In genomic region chr16:48681520-48681919, GRCh38 we compare ENCODE assay signal across 17 cellular contexts.
"Had no signal": no experiment of that assay in that cellular context is flagged by ENCODE, and none has a peak within 500 bp of the region (broad histone marks: within the 10 kb centered on the region; RNA-seq: fewer than 3 reads in every experiment).

No MANE protein-coding gene starts in this region.

- H3K9me3 Mint-ChIP-seq: activated naive CD4-positive, alpha-beta T cell treated with anti-CD3 and anti-CD28 coated beads, Interleukin-2, amount 50 U/mL, for 24 hours; activated T-cell treated with anti-CD3 and anti-CD28 coated beads, Interleukin-2, amount 50 U/mL, for 24 hours had no signal

- DNase-seq: activated CD4-positive, alpha-beta T cell treated with anti-CD3 and anti-CD28 coated beads, Interleukin-2, amount 50 U/mL, for 48 hours; activated CD4-positive, CD25-positive, alpha-beta regulatory T cell treated with anti-CD3 and anti-CD28 coated beads, Interleukin-2, amount 50 U/mL, for 72 hours; activated CD8-positive, alpha-beta memory T cell treated with anti-CD3 and anti-CD28 coated beads, Interleukin-2, amount 10 ng/mL, durations not matched to agents 7 days and 5 days; activated effector memory CD4-positive, alpha-beta T cell treated with Interleukin-2 at 50 U/mL for 16 hours; activated T-cell treated with anti-CD3 and anti-CD28 coated beads, Interleukin-2, amount 50 U/mL, for 24 hours; caudate nucleus; effector CD4-positive, alpha-beta T cell; erythroblast; mucosa of descending colon; naive thymus-derived CD8-positive, alpha-beta T cell; posterior cingulate gyrus; transverse colon had no signal

- H3K9me3 ChIP-seq: mucosa of descending colon, right atrium auricular region, transverse colon had no signal

- H3K27ac ChIP-seq: coronary artery, right atrium auricular region, transverse colon had no signal

- ATAC-seq: activated CD8-positive, alpha-beta memory T cell treated with anti-CD3 and anti-CD28 coated beads, Interleukin-2, amount 10 ng/mL, durations not matched to agents 7 days and 5 days; mucosa of descending colon; naive thymus-derived CD8-positive, alpha-beta T cell; stimulated activated memory B cell treated with anti-CD40 and anti-IgM and Interleukin-4, amounts not matched to agents 10 μg/mL and 1 μg/mL and 100 μg/mL, for 72 hours had no signal

- H3K4me1 ChIP-seq: right atrium auricular region, transverse colon had no signal

- H3K36me3 ChIP-seq: right atrium auricular region, transverse colon had no signal

- H3K36me3 Mint-ChIP-seq: activated CD8-positive, alpha-beta memory T cell treated with anti-CD3 and anti-CD28 coated beads, Interleukin-2, amount 10 ng/mL, durations not matched to agents 7 days and 5 days; activated naive CD4-positive, alpha-beta T cell treated with anti-CD3 and anti-CD28 coated beads, Interleukin-2, amount 50 U/mL, for 24 hours; stimulated activated memory B cell treated with anti-CD40 and anti-IgM and Interleukin-4, amounts not matched to agents 10 μg/mL and 1 μg/mL and 100 μg/mL, for 72 hours had no signal

- H3K4me3 Mint-ChIP-seq: activated CD8-positive, alpha-beta memory T cell treated with anti-CD3 and anti-CD28 coated beads, Interleukin-2, amount 10 ng/mL, durations not matched to agents 7 days and 5 days; activated naive CD4-positive, alpha-beta T cell treated with anti-CD3 and anti-CD28 coated beads, Interleukin-2, amount 50 U/mL, for 24 hours; activated T-cell treated with anti-CD3 and anti-CD28 coated beads, Interleukin-2, amount 50 U/mL, for 24 hours; naive thymus-derived CD8-positive, alpha-beta T cell; stimulated activated memory B cell treated with anti-CD40 and anti-IgM and Interleukin-4, amounts not matched to agents 10 μg/mL and 1 μg/mL and 100 μg/mL, for 72 hours had no signal

- H3K27ac Mint-ChIP-seq: activated CD8-positive, alpha-beta memory T cell treated with anti-CD3 and anti-CD28 coated beads, Interleukin-2, amount 10 ng/mL, durations not matched to agents 7 days and 5 days; activated naive CD4-positive, alpha-beta T cell treated with anti-CD3 and anti-CD28 coated beads, Interleukin-2, amount 50 U/mL, for 24 hours; activated T-cell treated with anti-CD3 and anti-CD28 coated beads, Interleukin-2, amount 50 U/mL, for 24 hours; naive thymus-derived CD8-positive, alpha-beta T cell; stimulated activated memory B cell treated with anti-CD40 and anti-IgM and Interleukin-4, amounts not matched to agents 10 μg/mL and 1 μg/mL and 100 μg/mL, for 72 hours had no signal

- H3K27me3 ChIP-seq: right atrium auricular region, transverse colon had no signal

- H3K4me3 ChIP-seq: coronary artery, mucosa of descending colon, right atrium auricular region, smooth muscle cell, transverse colon had no signal

- H3K4me1 Mint-ChIP-seq: activated CD8-positive, alpha-beta memory T cell treated with anti-CD3 and anti-CD28 coated beads, Interleukin-2, amount 10 ng/mL, durations not matched to agents 7 days and 5 days; stimulated activated memory B cell treated with anti-CD40 and anti-IgM and Interleukin-4, amounts not matched to agents 10 μg/mL and 1 μg/mL and 100 μg/mL, for 72 hours had no signal
